In the genomic region with DNA sequence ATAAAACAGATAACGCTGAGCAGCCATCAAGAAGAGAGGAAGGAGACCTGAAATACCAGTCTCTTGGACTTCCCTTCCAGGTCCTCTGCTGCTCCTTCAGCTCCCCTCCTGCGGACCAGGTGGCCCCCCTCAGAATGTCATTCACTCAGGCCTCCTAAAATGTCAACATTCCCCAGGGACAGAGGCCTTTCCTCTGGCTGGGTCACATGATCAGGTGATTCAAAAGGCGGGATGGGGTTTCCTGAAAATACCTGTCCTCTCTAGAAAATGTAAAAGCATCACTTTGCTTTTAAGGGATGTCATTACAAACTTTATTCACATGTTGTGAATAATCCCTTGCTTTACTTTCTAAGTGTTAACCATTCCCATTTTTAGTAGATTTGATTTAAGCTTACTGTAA, we compare ENCODE assay signal across 23 cellular contexts.
"Had no signal": no experiment of that assay in that cellular context is flagged by ENCODE, and none has a peak within 500 bp of the region (broad histone marks: within the 10 kb centered on the region; RNA-seq: fewer than 3 reads in every experiment).

No MANE protein-coding gene starts in this region.

- H3K4me1 Mint-ChIP-seq: immature natural killer cell, natural killer cell, neural crest cell had no signal

- H3K27me3 ChIP-seq: heart left ventricle, ovary, stomach, transverse colon had no signal

- H3K27ac ChIP-seq: heart left ventricle, ovary, stomach, thoracic aorta, transverse colon had no signal

- H3K36me3 Mint-ChIP-seq: immature natural killer cell, natural killer cell had no signal

- H3K36me3 ChIP-seq: heart left ventricle, ovary, stomach, thoracic aorta, transverse colon had no signal

- H3K27ac Mint-ChIP-seq: immature natural killer cell, mesothelial cell of epicardium, natural killer cell, progenitor cell of endocrine pancreas had no signal

- FAIRE-seq: endometrium, frontal cortex, kidney, small intestine had no signal

- H3K4me1 ChIP-seq: heart left ventricle, stomach, transverse colon had no signal

- DNase-seq: effector memory CD4-positive, alpha-beta T cell; heart left ventricle; hippocampal formation; immature natural killer cell; kidney; left colon; natural killer cell; nucleus accumbens; ovary; right cardiac atrium; small intestine; stimulated activated CD4-positive, alpha-beta T cell treated with anti-CD3 and anti-CD28 coated beads, Interleukin-12 subunit alpha, Interleukin-12 subunit beta, amount 100 ng/mL, for 4 hours; stimulated activated naive CD4-positive, alpha-beta T cell; stomach; substantia nigra; transverse colon had no signal

- ATAC-seq: esophagus mucosa, heart left ventricle, left colon, natural killer cell, right cardiac atrium had no signal

- H3K4me3 Mint-ChIP-seq: immature natural killer cell, mesothelial cell of epicardium, natural killer cell, neural crest cell had no signal

- H3K9me3 ChIP-seq: ovary, thoracic aorta, transverse colon had no signal

- H3K4me3 ChIP-seq: heart left ventricle, ovary, stomach, thoracic aorta, transverse colon had no signal
